Comparison of ENCODE assay signal across 1 cellular context in genomic region chr15:60364306-60364924, GRCh38.
TF ChIP-seq lines count a peak whose summit lies in the region.

No MANE protein-coding gene starts in this region.

TF ChIP-seq in HCT116, 20 proteins besides CTCF, POLR2A, EP300 and RAD21:
- TF ChIP-seq TCF7L2 (IDR thresholded peaks at IDR 0.05; ENCODE audit: borderline replicate concordance, extremely low read depth, insufficient read depth, insufficient read length) (no peak), EZH2 (IDR thresholded peaks at IDR 0.05) (no peak), REST (IDR thresholded peaks at IDR 0.05; ENCODE audit: low read depth) (no peak)
